In genomic region chr2:1649871-1650473, GRCh38 we compare ENCODE assay signal across 19 cellular contexts.
A peak's percentile ranks its signal among the peaks of the same experiment; 100 is the strongest.
DNase-seq lines count a peak whose midpoint lies in the region; ATAC-seq and TF ChIP-seq lines count a peak whose summit lies in the region.
"Had no signal": no experiment of that assay in that cellular context is flagged by ENCODE, and none has a peak within 500 bp of the region (broad histone marks: within the 10 kb centered on the region; RNA-seq: fewer than 3 reads in every experiment).

No MANE protein-coding gene starts in this region.

- no peak overlapping the region for H3K4me3 Mint-ChIP-seq in natural killer cell treated with Interleukin-12 subunit alpha and Interleukin-12 subunit beta and Interleukin-15 and Interleukin-18, amount 100 ng/mL, for 72 hours
- H3K4me3 Mint-ChIP-seq in natural killer cell (no peak overlapping the region), endodermal cell (no peak overlapping the region)
- H3K4me3 Mint-ChIP-seq: GM23338 had no signal

- H3K27me3 Mint-ChIP-seq in natural killer cell treated with Interleukin-12 subunit alpha and Interleukin-12 subunit beta and Interleukin-15 and Interleukin-18, amount 100 ng/mL, for 72 hours = no peaks in the 10 kb centered on the region
- no peaks in the 10 kb centered on the region for H3K27me3 Mint-ChIP-seq in natural killer cell (ENCODE audit: low read depth in 2 of 2)
- no peaks in the 10 kb centered on the region for H3K27me3 Mint-ChIP-seq in endodermal cell (ENCODE audit: insufficient read depth)

- no peak for TF ChIP-seq CTCF in natural killer cell (IDR thresholded peaks at IDR 0.05)
- no peak for TF ChIP-seq CTCF in endodermal cell (conservative IDR thresholded peaks at IDR 0.05)

- no peak overlapping the region for H3K9ac ChIP-seq in endodermal cell (ENCODE audit: extremely low read depth, low read length, poor library complexity, severe bottlenecking)

- no peak overlapping the region for H3K27ac ChIP-seq in endodermal cell (ENCODE audit: low read depth, low read length)
- H3K27ac ChIP-seq: A549, PC-9 had no signal

- peaks cover 67% of the 10 kb centered on the region for H3K36me3 ChIP-seq in endodermal cell (ENCODE audit: control insufficient read depth, insufficient read depth, low read length)

- intact Hi-C loops in natural killer cell (cut with micrococcal nuclease) = no loop called here
- intact Hi-C loops in posterior vena cava (cut with DNase I) = loop anchor here in 1 of 2 donors (10.0 kb wide), 1 partner anchor 95 kb away; the partner anchor contains the start of gene PXDN

- WGBS in endodermal cell (ENCODE audit: insufficient coverage in 1 of 2, insufficient read length in 1 of 2), 2 experiments = 86 to 89% methylated on average over 10 to 18 of the region's 18 CpGs

- H3K4me1 ChIP-seq in endodermal cell (ENCODE audit: control insufficient read depth, insufficient read depth, low read length) = no peaks in the 10 kb centered on the region

- no peaks in the 10 kb centered on the region for H3K9me3 ChIP-seq in endodermal cell (ENCODE audit: control insufficient read depth, low read length)
- H3K9me3 ChIP-seq: A549 had no signal

- H3K27ac Mint-ChIP-seq in natural killer cell treated with Interleukin-12 subunit alpha and Interleukin-12 subunit beta and Interleukin-15 and Interleukin-18, amount 100 ng/mL, for 72 hours = no peak overlapping the region
- H3K27ac Mint-ChIP-seq in natural killer cell = no peak overlapping the region
- H3K27ac Mint-ChIP-seq in endodermal cell = no peak overlapping the region
- H3K27ac Mint-ChIP-seq: GM23338 had no signal

- peak; percentile 51 for DNase-seq in natural killer cell treated with Interleukin-12 subunit alpha and Interleukin-12 subunit beta and Interleukin-15 and Interleukin-18, amount 100 ng/mL, for 72 hours (ENCODE audit: low spot score)
- DNase-seq in natural killer cell (no peak), endodermal cell (peak; percentile 24), posterior vena cava (ENCODE audit: low spot score) (peak; percentile 50), pons (ENCODE audit: low spot score) (no peak), NCI-H1436 treated with DMSO at 0.1 percent for 48 hours (lab: John Stamatoyannopoulos, UW) (no peak)
- DNase-seq: C1 segment of cervical spinal cord, DND-41, NCI-H1436, NCI-H2081 treated with DMSO at 0.1 percent for 48 hours, NCI-H510A, NCI-H82, PC-9, SHP77 had no signal

- no peak for ATAC-seq in natural killer cell treated with Interleukin-12 subunit alpha and Interleukin-12 subunit beta and Interleukin-15 and Interleukin-18, amount 100 ng/mL, for 72 hours
- ATAC-seq in natural killer cell (no peak), HG03135 (IDR thresholded peaks at IDR 0.05; ENCODE audit: unreplicated experiment) (no peak)
- ATAC-seq: A549, GM12878, GM23338, K562 had no signal

- H3K27me3 ChIP-seq in endodermal cell (ENCODE audit: control insufficient read depth, insufficient read depth, low read length, poor library complexity, severe bottlenecking) = no peaks in the 10 kb centered on the region

- no peaks in the 10 kb centered on the region for H3K36me3 Mint-ChIP-seq in natural killer cell treated with Interleukin-12 subunit alpha and Interleukin-12 subunit beta and Interleukin-15 and Interleukin-18, amount 100 ng/mL, for 72 hours
- H3K36me3 Mint-ChIP-seq in natural killer cell (no peaks in the 10 kb centered on the region), endodermal cell (ENCODE audit: low read depth) (peaks cover 66% of the 10 kb centered on the region)

- no peak overlapping the region for H3K4me3 ChIP-seq in endodermal cell (ENCODE audit: low read length)
- H3K4me3 ChIP-seq: A549, GM12878, GM23338, K562, PC-9 had no signal

- no peaks in the 10 kb centered on the region for H3K9me3 Mint-ChIP-seq in natural killer cell treated with Interleukin-12 subunit alpha and Interleukin-12 subunit beta and Interleukin-15 and Interleukin-18, amount 100 ng/mL, for 72 hours
- H3K9me3 Mint-ChIP-seq in natural killer cell (no peaks in the 10 kb centered on the region), endodermal cell (no peaks in the 10 kb centered on the region)
- H3K9me3 Mint-ChIP-seq: GM23338 had no signal

- H3K4me1 Mint-ChIP-seq in natural killer cell treated with Interleukin-12 subunit alpha and Interleukin-12 subunit beta and Interleukin-15 and Interleukin-18, amount 100 ng/mL, for 72 hours (ENCODE audit: low read depth in 2 of 2) = no peaks in the 10 kb centered on the region
- H3K4me1 Mint-ChIP-seq in natural killer cell (no peaks in the 10 kb centered on the region), endodermal cell (no peaks in the 10 kb centered on the region)

Comparison
In these comparisons a context has a peak if more than half of its experiments do, and no peak if none do; other contexts are left out.
1. DNase-seq: peak in natural killer cell treated with Interleukin-12 subunit alpha and Interleukin-12 subunit beta and Interleukin-15 and Interleukin-18, amount 100 ng/mL, for 72 hours (single experiment), endodermal cell (single experiment) and posterior vena cava (single experiment); none in natural killer cell (single experiment), pons (single experiment) and NCI-H1436 treated with DMSO at 0.1 percent for 48 hours (single experiment).